Comparison of ENCODE assay signal across 18 cellular contexts in genomic region chr11:11428714-11429113, GRCh38.
DNase-seq lines count a peak whose midpoint lies in the region; ATAC-seq and TF ChIP-seq lines count a peak whose summit lies in the region.
"Had no signal": no experiment of that assay in that cellular context is flagged by ENCODE, and none has a peak within 500 bp of the region (broad histone marks: within the 10 kb centered on the region; RNA-seq: fewer than 3 reads in every experiment).

No MANE protein-coding gene starts in this region.

- intact Hi-C loops in dendritic cell treated with granulocyte-macrophage colony-stimulating factor and Interleukin-4, amounts not matched to agents 40 ng/mL and 50 ng/mL, for 4 days (cut with micrococcal nuclease): no loop called here
- intact Hi-C loops in CD4-positive, alpha-beta T cell (cut with DNase I, micrococcal nuclease): no loop called here

- H3K4me3 Mint-ChIP-seq in dendritic cell treated with granulocyte-macrophage colony-stimulating factor and Interleukin-4, amounts not matched to agents 40 ng/mL and 50 ng/mL, for 4 days: no peak overlapping the region
- no peak overlapping the region for H3K4me3 Mint-ChIP-seq in nephron progenitor cell
- H3K4me3 Mint-ChIP-seq in CD4-positive, alpha-beta T cell: no peak overlapping the region
- H3K4me3 Mint-ChIP-seq: CD4-positive, CD25-positive, alpha-beta regulatory T cell; CD8-positive, alpha-beta T cell had no signal

- no peaks in the 10 kb centered on the region for H3K9me3 Mint-ChIP-seq in dendritic cell treated with granulocyte-macrophage colony-stimulating factor and Interleukin-4, amounts not matched to agents 40 ng/mL and 50 ng/mL, for 4 days
- no peaks in the 10 kb centered on the region for H3K9me3 Mint-ChIP-seq in nephron progenitor cell
- no peaks in the 10 kb centered on the region for H3K9me3 Mint-ChIP-seq in CD4-positive, alpha-beta T cell
- H3K9me3 Mint-ChIP-seq: CD4-positive, CD25-positive, alpha-beta regulatory T cell; CD8-positive, alpha-beta T cell had no signal

- peaks cover 62% of the 10 kb centered on the region for H3K4me1 Mint-ChIP-seq in dendritic cell treated with granulocyte-macrophage colony-stimulating factor and Interleukin-4, amounts not matched to agents 40 ng/mL and 50 ng/mL, for 4 days (ENCODE audit: low read depth)
- H3K4me1 Mint-ChIP-seq in nephron progenitor cell: peaks cover 34% of the 10 kb centered on the region
- no peaks in the 10 kb centered on the region for H3K4me1 Mint-ChIP-seq in CD4-positive, alpha-beta T cell (ENCODE audit: low read depth)
- H3K4me1 Mint-ChIP-seq: CD14-positive monocyte had no signal

- no peak for ATAC-seq in CD4-positive, alpha-beta T cell (ENCODE audit: poor library complexity)
- ATAC-seq: CD8-positive, alpha-beta T cell had no signal

- CTCF ChIA-PET in CD4-positive, alpha-beta T cell (lab: Charles Lee): no interaction called here

- H3K36me3 Mint-ChIP-seq in dendritic cell treated with granulocyte-macrophage colony-stimulating factor and Interleukin-4, amounts not matched to agents 40 ng/mL and 50 ng/mL, for 4 days (ENCODE audit: low read depth): peaks cover 90% of the 10 kb centered on the region
- H3K36me3 Mint-ChIP-seq in nephron progenitor cell (ENCODE audit: low read depth): no peaks in the 10 kb centered on the region
- H3K36me3 Mint-ChIP-seq in CD4-positive, alpha-beta T cell (ENCODE audit: low read depth): no peaks in the 10 kb centered on the region
- H3K36me3 Mint-ChIP-seq: CD14-positive monocyte; CD4-positive, CD25-positive, alpha-beta regulatory T cell; CD8-positive, alpha-beta T cell had no signal

- H3K27ac ChIP-seq in caudate nucleus (ENCODE audit: low read depth, low read length): peak overlapping the region; percentile 67
- H3K27ac ChIP-seq in CD4-positive, alpha-beta T cell (ENCODE audit: low read depth, low read length): no peak overlapping the region
- H3K27ac ChIP-seq: BLaER1 had no signal

- H3K27me3 Mint-ChIP-seq in dendritic cell treated with granulocyte-macrophage colony-stimulating factor and Interleukin-4, amounts not matched to agents 40 ng/mL and 50 ng/mL, for 4 days: peaks cover 56% of the 10 kb centered on the region
- peaks cover 17% of the 10 kb centered on the region for H3K27me3 Mint-ChIP-seq in nephron progenitor cell (ENCODE audit: low read depth, poor library complexity)
- H3K27me3 Mint-ChIP-seq in CD4-positive, alpha-beta T cell: no peaks in the 10 kb centered on the region
- H3K27me3 Mint-ChIP-seq: CD4-positive, CD25-positive, alpha-beta regulatory T cell had no signal

- no peaks in the 10 kb centered on the region for H3K27me3 ChIP-seq in CD4-positive, alpha-beta T cell (ENCODE audit: control insufficient read depth, insufficient read depth, low read length)
- H3K27me3 ChIP-seq: BE2C had no signal

- TF ChIP-seq CTCF in nephron progenitor cell (IDR thresholded peaks at IDR 0.05): no peak
- TF ChIP-seq CTCF in CD4-positive, alpha-beta T cell (IDR thresholded peaks at IDR 0.05): no peak

- DNase-seq in caudate nucleus (lab: John Stamatoyannopoulos, UW) (peak in 5 of 61 donors; percentile 24 to 82 (median 55)), nephron progenitor cell (no peak), HPDE6-E6E7 (ENCODE audit: extremely low spot score) (no peak)
- DNase-seq in CD4-positive, alpha-beta T cell: no peak
- no peak for DNase-seq in activated effector memory CD4-positive, alpha-beta T cell treated with anti-CD3 and anti-CD28 coated beads, Interleukin-2, amount 50 U/mL, for 16 hours
- DNase-seq: 8988T; ACHN; BE2C; C1 segment of cervical spinal cord; Caco-2; Calu3; CD4-positive, CD25-positive, alpha-beta regulatory T cell; CD8-positive, alpha-beta T cell; DMS79 treated with DMSO at 0.1 percent for 48 hours; GF-D8 had no signal

- POLR2A ChIA-PET in CD4-positive, alpha-beta T cell (lab: Charles Lee): no interaction called here

- H3K27ac Mint-ChIP-seq in dendritic cell treated with granulocyte-macrophage colony-stimulating factor and Interleukin-4, amounts not matched to agents 40 ng/mL and 50 ng/mL, for 4 days: peak overlapping the region; percentile 11
- H3K27ac Mint-ChIP-seq in nephron progenitor cell: peak overlapping the region; percentile 52
- H3K27ac Mint-ChIP-seq in CD4-positive, alpha-beta T cell: no peak overlapping the region
- H3K27ac Mint-ChIP-seq: CD14-positive monocyte; CD8-positive, alpha-beta T cell had no signal

- H3K9me3 ChIP-seq in CD4-positive, alpha-beta T cell (ENCODE audit: control insufficient read depth, low read length): no peaks in the 10 kb centered on the region
- H3K9me3 ChIP-seq: BE2C, BLaER1, Caco-2 had no signal
